8 cellular contexts compared by ENCODE assay signal in genomic region chr11:72814139-72814830, GRCh38. TPM values are rescaled to one million over a fixed set of nuclear protein-coding genes. Genes with fewer than 3 reads are reported as not detected.
DNase-seq lines count a peak whose midpoint lies in the region; ATAC-seq and TF ChIP-seq lines count a peak whose summit lies in the region.

TSS of gene ATG16L2 (plus strand) at chr11:72814411. CDS start at chr11:72814446, 35 bp downstream.

- peaks cover 16% of the 10 kb centered on the region for H3F3A ChIP-seq in neural progenitor cell (ENCODE audit: low read depth)

- H3K27ac ChIP-seq in KMS-11: peak within 1 kb of the TSS; percentile 89
- H3K27ac ChIP-seq in neural progenitor cell: peak within 1 kb of the TSS; percentile 99

- H4K20me1 ChIP-seq in KMS-11 (ENCODE audit: insufficient read depth): peaks cover 9% of the 10 kb centered on the region; the same call in 1 of the 2 replicates
- H4K20me1 ChIP-seq in neural progenitor cell (ENCODE audit: low read depth): no peaks in the 10 kb centered on the region

- peak within 1 kb of the TSS; percentile 94 for H3K4me2 ChIP-seq in KMS-11
- peak within 1 kb of the TSS; percentile 85 for H3K4me2 ChIP-seq in neural progenitor cell

- TF ChIP-seq CTCF in KMS-11 (conservative IDR thresholded peaks at IDR 0.05; ENCODE audit: low read depth, low read length) (no peak), foreskin fibroblast (IDR thresholded peaks at IDR 0.05; ENCODE audit: low read depth, low read length) (no peak), neural progenitor cell (IDR thresholded peaks at IDR 0.05) (peak; percentile 32)

- peaks cover 31% of the 10 kb centered on the region for H3K4me1 Mint-ChIP-seq in neural progenitor cell

- peak; percentile 55 for ATAC-seq in GM21723 (IDR thresholded peaks at IDR 0.05; ENCODE audit: unreplicated experiment)

- H3K27me3 ChIP-seq in KMS-11 (ENCODE audit: insufficient read depth, low read depth) (no peaks in the 10 kb centered on the region), neural progenitor cell (no peaks in the 10 kb centered on the region)

- H3K4me1 ChIP-seq in KMS-11 (ENCODE audit: low read depth, poor library complexity, severe bottlenecking) (peaks cover 43% of the 10 kb centered on the region), neural progenitor cell (peaks cover 15% of the 10 kb centered on the region)

- peaks cover 12% of the 10 kb centered on the region for H3K27me3 Mint-ChIP-seq in neural progenitor cell (ENCODE audit: insufficient read depth, low read depth)

- H3K4me3 ChIP-seq in KMS-11 (IDR thresholded peaks at IDR 0.05; ENCODE audit: insufficient read depth, low read depth, low read length) (no peak within 1 kb of the TSS), foreskin fibroblast (ENCODE audit: low read depth in 1 of 2, low read length in 2 of 2) (peak within 1 kb of the TSS; percentile 89 to 94), neural progenitor cell (peak within 1 kb of the TSS; percentile 89)

- peak; percentile 89 for DNase-seq in Daoy (ENCODE audit: low read depth)
- peak; percentile 84 to 89 for DNase-seq in SHP77 (lab: John Stamatoyannopoulos, UW)
- DNase-seq in activated effector memory CD4-positive, alpha-beta T cell treated with anti-CD3 and anti-CD28 coated beads, Interleukin-2, amount 50 U/mL, for 16 hours: peak; percentile 97
- peak; percentile 82 to 95 for DNase-seq in foreskin fibroblast
- peak; percentile 96 for DNase-seq in neural progenitor cell (ENCODE audit: low spot score)
- DNase-seq in stromal cell of bone marrow (ENCODE audit: low read depth): peak; percentile 74

- H3K79me2 ChIP-seq in KMS-11 (ENCODE audit: insufficient read depth, low read depth) (peaks cover 45% of the 10 kb centered on the region), neural progenitor cell (ENCODE audit: low read depth) (peaks cover 4% of the 10 kb centered on the region)

- peak within 1 kb of the TSS; percentile 98 for H3K4me3 Mint-ChIP-seq in neural progenitor cell

- H3K9ac ChIP-seq in KMS-11: peak within 1 kb of the TSS; percentile 94
- peak within 1 kb of the TSS; percentile 96 for H3K9ac ChIP-seq in neural progenitor cell

- H2AFZ ChIP-seq in KMS-11 (ENCODE audit: low read depth) (peak within 1 kb of the TSS; percentile 72), neural progenitor cell (replicated peaks) (peak within 1 kb of the TSS; percentile 99)

- H3K27ac Mint-ChIP-seq in neural progenitor cell: peak within 1 kb of the TSS; percentile 99

- H3K36me3 Mint-ChIP-seq in neural progenitor cell: peaks cover 4% of the 10 kb centered on the region

- H3K9me3 Mint-ChIP-seq in neural progenitor cell: no peaks in the 10 kb centered on the region

- H3K36me3 ChIP-seq in KMS-11 (ENCODE audit: insufficient read depth): no peaks in the 10 kb centered on the region
- H3K36me3 ChIP-seq in neural progenitor cell: no peaks in the 10 kb centered on the region

- no peaks in the 10 kb centered on the region for H3K9me3 ChIP-seq in neural progenitor cell (ENCODE audit: low read depth)

RNA-seq across cellular contexts. Expression of gene ATG16L2, which starts in this region (rescaled TPM):
- total RNA-seq in Daoy (2014; rRNA removed; shearing (Covaris generic)): 1.3 and 2.3 TPM in 2 replicates
- 20.5 and 38.0 TPM in 2 replicates for total RNA-seq in neural progenitor cell (ENCODE audit: low replicate concordance)
